ENCODE assay signal across 20 cellular contexts in the genomic region with DNA sequence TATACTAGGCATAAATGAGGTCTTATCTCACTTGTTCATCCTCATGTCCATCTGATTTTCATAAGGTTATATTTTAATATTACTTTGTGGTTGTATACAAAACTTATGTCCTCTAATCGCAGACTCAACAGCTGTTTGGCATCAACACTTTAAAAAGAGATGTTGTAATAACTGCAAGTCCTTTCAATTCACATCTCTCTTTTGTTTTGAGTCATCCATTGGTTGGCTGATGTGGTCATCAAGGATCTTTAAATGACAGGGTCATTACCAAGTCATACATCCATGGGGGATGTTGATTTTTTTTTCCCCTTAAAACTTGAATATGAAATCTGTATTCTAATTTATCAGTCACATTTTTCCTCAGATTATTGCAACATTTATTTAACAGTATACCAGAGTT.
"Had no signal": no experiment of that assay in that cellular context is flagged by ENCODE, and none has a peak within 500 bp of the region (broad histone marks: within the 10 kb centered on the region; RNA-seq: fewer than 3 reads in every experiment).

No MANE protein-coding gene starts in this region.

- H3K79me2 ChIP-seq: parathyroid adenoma had no signal

- H3K4me1 ChIP-seq: gastrocnemius medialis, parathyroid adenoma, prostate gland, right lobe of liver, suprapubic skin, thyroid gland, upper lobe of left lung, uterus had no signal

- H3K4me3 Mint-ChIP-seq: naive thymus-derived CD4-positive, alpha-beta T cell; nephron progenitor cell; stimulated activated effector memory CD8-positive, alpha-beta T cell treated with anti-CD3 and anti-CD28 coated beads, Interleukin-12 subunit alpha, Interleukin-12 subunit beta, amount 100 ng/mL, for 72 hours had no signal

- H3K27ac Mint-ChIP-seq: naive thymus-derived CD4-positive, alpha-beta T cell; nephron progenitor cell; stimulated activated effector memory CD8-positive, alpha-beta T cell treated with anti-CD3 and anti-CD28 coated beads, Interleukin-12 subunit alpha, Interleukin-12 subunit beta, amount 100 ng/mL, for 72 hours had no signal

- H3K9ac ChIP-seq: parathyroid adenoma had no signal

- H3K4me3 ChIP-seq: dorsolateral prefrontal cortex, gastrocnemius medialis, heart right ventricle, prostate gland, right lobe of liver, suprapubic skin, thyroid gland, upper lobe of left lung, uterus had no signal

- H3K27me3 ChIP-seq: dorsolateral prefrontal cortex, gastrocnemius medialis, heart right ventricle, right lobe of liver, suprapubic skin, thyroid gland, upper lobe of left lung, uterus had no signal

- H3K9me3 ChIP-seq: gastrocnemius medialis, prostate gland, right lobe of liver, suprapubic skin, thyroid gland, upper lobe of left lung, uterus had no signal

- H3K27ac ChIP-seq: dorsolateral prefrontal cortex, gastrocnemius medialis, heart right ventricle, parathyroid adenoma, prostate gland, right lobe of liver, suprapubic skin, thyroid gland, upper lobe of left lung, uterus had no signal

- H3K4me1 Mint-ChIP-seq: naive thymus-derived CD4-positive, alpha-beta T cell; nephron progenitor cell; stimulated activated effector memory CD8-positive, alpha-beta T cell treated with anti-CD3 and anti-CD28 coated beads, Interleukin-12 subunit alpha, Interleukin-12 subunit beta, amount 100 ng/mL, for 72 hours had no signal

- DNase-seq: dorsolateral prefrontal cortex; effector CD8-positive, alpha-beta T cell; gastrocnemius medialis; heart right ventricle; hypothalamus; kidney glomerular epithelial cell; naive thymus-derived CD4-positive, alpha-beta T cell; nephron progenitor cell; retina; right lobe of liver; stimulated activated CD4-positive, alpha-beta T cell treated with anti-CD3 and anti-CD28 coated beads, Interleukin-4, amount 100 ng/mL, for 1 hour; stimulated activated CD8-positive, alpha-beta memory T cell treated with anti-CD3 and anti-CD28 coated beads, Interleukin-4, amount 100 ng/mL, for 48 hours; stimulated activated naive CD8-positive, alpha-beta T cell treated with anti-CD3 and anti-CD28 coated beads, Interleukin-15, Interleukin-2, amounts not matched to agents 100 U/mL and 50 U/mL, for 24 hours; thyroid gland; upper lobe of left lung; uterus had no signal

- H3K27me3 Mint-ChIP-seq: naive thymus-derived CD4-positive, alpha-beta T cell had no signal

- H3K36me3 Mint-ChIP-seq: stimulated activated effector memory CD8-positive, alpha-beta T cell treated with anti-CD3 and anti-CD28 coated beads, Interleukin-12 subunit alpha, Interleukin-12 subunit beta, amount 100 ng/mL, for 72 hours had no signal

- H3K36me3 ChIP-seq: gastrocnemius medialis, heart right ventricle, prostate gland, right lobe of liver, suprapubic skin, thyroid gland, upper lobe of left lung, uterus had no signal

- ATAC-seq: gastrocnemius medialis; heart right ventricle; naive thymus-derived CD4-positive, alpha-beta T cell; right lobe of liver; stimulated activated effector memory CD8-positive, alpha-beta T cell treated with anti-CD3 and anti-CD28 coated beads, Interleukin-12 subunit alpha, Interleukin-12 subunit beta, amount 100 ng/mL, for 72 hours; stimulated activated naive CD8-positive, alpha-beta T cell treated with anti-CD3 and anti-CD28 coated beads, Interleukin-15, Interleukin-2, amounts not matched to agents 100 U/mL and 50 U/mL, for 24 hours had no signal

- H2AFZ ChIP-seq: parathyroid adenoma had no signal
